In genomic region chr2:230828272-230828961, GRCh38 we compare ENCODE assay signal across 10 cellular contexts. TPM values are rescaled to one million over a fixed set of nuclear protein-coding genes. Genes with fewer than 3 reads are reported as not detected.
DNase-seq lines count a peak whose midpoint lies in the region; ATAC-seq and TF ChIP-seq lines count a peak whose summit lies in the region.
"Had no signal": no experiment of that assay in that cellular context is flagged by ENCODE, and none has a peak within 500 bp of the region (broad histone marks: within the 10 kb centered on the region; RNA-seq: fewer than 3 reads in every experiment).

No MANE protein-coding gene starts in this region.

- H3K27me3 Mint-ChIP-seq in activated T-cell treated with anti-CD3 and anti-CD28 coated beads, Interleukin-2, amount 50 U/mL, for 72 hours (ENCODE audit: low read depth), result peaks cover 61% of the 10 kb centered on the region

- H3K27ac ChIP-seq in A673 (ENCODE audit: low read depth, low read length, poor library complexity, severe bottlenecking), result no peak overlapping the region
- H3K27ac ChIP-seq: KMS-11 had no signal

- H3K27me3 ChIP-seq in A673 (replicated peaks; ENCODE audit: insufficient read depth, low read depth, low read length, poor library complexity), result no peaks in the 10 kb centered on the region
- H3K27me3 ChIP-seq in kidney epithelial cell (ENCODE audit: control insufficient read depth, insufficient read depth, low read length), result peaks cover 13% of the 10 kb centered on the region

- no peaks in the 10 kb centered on the region for H3K4me1 ChIP-seq in A673 (ENCODE audit: insufficient read depth, low read length, poor library complexity, severe bottlenecking)

- H3K36me3 ChIP-seq in A673 (ENCODE audit: insufficient read depth, low read length, poor library complexity, severe bottlenecking) (no peaks in the 10 kb centered on the region), kidney epithelial cell (ENCODE audit: control insufficient read depth, insufficient read depth, low read length) (no peaks in the 10 kb centered on the region)

- peak overlapping the region; percentile 52 to 69 for H3K4me3 Mint-ChIP-seq in activated T-cell treated with anti-CD3 and anti-CD28 coated beads, Interleukin-2, amount 50 U/mL, for 72 hours

- DNase-seq in A673 (ENCODE audit: low spot score) (no peak), GM19240 (ENCODE audit: insufficient read length, low spot score) (peak; percentile 11), kidney epithelial cell (ENCODE audit: low read depth) (no peak), 8988T (no peak), putamen (ENCODE audit: low spot score) (no peak), NCI-H774 (lab: John Stamatoyannopoulos, UW) (no peak)
- peak; percentile 46 to 52 for DNase-seq in activated T-cell treated with anti-CD3 and anti-CD28 coated beads, Interleukin-2, amount 50 U/mL, for 72 hours
- DNase-seq: GF-D8 had no signal

- no peaks in the 10 kb centered on the region for H3K9me3 Mint-ChIP-seq in activated T-cell treated with anti-CD3 and anti-CD28 coated beads, Interleukin-2, amount 50 U/mL, for 72 hours

- no peak for TF ChIP-seq CTCF in A673 (conservative IDR thresholded peaks at IDR 0.05; ENCODE audit: low read depth, low read length)
- TF ChIP-seq CTCF in kidney epithelial cell (IDR thresholded peaks at IDR 0.05; ENCODE audit: insufficient read depth, low read length, poor library complexity, severe bottlenecking), result no peak

- H3K36me3 Mint-ChIP-seq in activated T-cell treated with anti-CD3 and anti-CD28 coated beads, Interleukin-2, amount 50 U/mL, for 72 hours (ENCODE audit: insufficient read depth in 2 of 2), result peaks cover 0 to 2% of the 10 kb centered on the region in 2 donors

- POLR2A ChIA-PET in A673 (lab: Charles Lee; ENCODE audit: low non-redundant PET), result no interaction called here

- intact Hi-C loops in A673 (cut with micrococcal nuclease; ENCODE audit: unreplicated experiment), result no loop called here

- H3K4me3 ChIP-seq in A673 (ENCODE audit: low read depth, low read length, poor library complexity, severe bottlenecking) (peak overlapping the region; percentile 23), kidney epithelial cell (ENCODE audit: low read depth, low read length) (peak overlapping the region; percentile 31)

- no TSS peak for BruUV-seq in A673 (replicated peaks; lab: Mats Ljungman, UMichigan)

- peak overlapping the region; percentile 29 for H3K27ac Mint-ChIP-seq in activated T-cell treated with anti-CD3 and anti-CD28 coated beads, Interleukin-2, amount 50 U/mL, for 72 hours

- H3K4me1 Mint-ChIP-seq in activated T-cell treated with anti-CD3 and anti-CD28 coated beads, Interleukin-2, amount 50 U/mL, for 72 hours (ENCODE audit: low read depth), result peaks cover 32% of the 10 kb centered on the region

- H3K9me3 ChIP-seq in A673 (ENCODE audit: low read depth, low read length, poor library complexity, severe bottlenecking), result no peaks in the 10 kb centered on the region

- ATAC-seq in activated T-cell treated with anti-CD3 and anti-CD28 coated beads, Interleukin-2, amount 50 U/mL, for 72 hours (replicated peaks in 1 of 2), result peak; percentile 62 to 68
- no peak for ATAC-seq in GM21717 (IDR thresholded peaks at IDR 0.05; ENCODE audit: unreplicated experiment)

- CTCF ChIA-PET in A673 (lab: Charles Lee), result no interaction called here

RNA-seq across cellular contexts. Expression of gene ITM2C, which starts 36.3 kb away (rescaled TPM):
- total RNA-seq in A673 (2021), result 283 and 293 TPM in 2 replicates
- total RNA-seq in activated T-cell treated with anti-CD3 and anti-CD28 coated beads, Interleukin-2, amount 50 U/mL, for 72 hours, result 10 to 100 TPM; 42.8 to 58.7 TPM
- total RNA-seq in kidney epithelial cell, result 144 and 148 TPM in 2 replicates

Comparison
In these comparisons a context has a peak if more than half of its experiments do, and no peak if none do; other contexts are left out.
1. DNase-seq: peak in GM19240 (single experiment) and activated T-cell treated with anti-CD3 and anti-CD28 coated beads, Interleukin-2, amount 50 U/mL, for 72 hours (2 of 2); none in A673 (single experiment), kidney epithelial cell (single experiment), 8988T (single experiment), putamen (single experiment) and NCI-H774 (single experiment).